Comparison of ENCODE assay signal across 1 cellular context in genomic region chr20:36573798-36574277, GRCh38.
TF ChIP-seq lines count a peak whose summit lies in the region.

No MANE protein-coding gene starts in this region.

TF ChIP-seq in GM12878, 131 proteins besides CTCF, POLR2A, EP300 and RAD21 (continued from another document):
- TF ChIP-seq SUPT20H (IDR thresholded peaks at IDR 0.05; ENCODE audit: borderline replicate concordance, control insufficient read depth, low read depth, low read length) (no peak), TARDBP (IDR thresholded peaks at IDR 0.05; ENCODE audit: borderline replicate concordance) (peak; percentile 46; the same call in 1 of the 2 replicates), GABPA (IDR thresholded peaks at IDR 0.05; ENCODE audit: low read depth) (no peak), YY1 (IDR thresholded peaks at IDR 0.05; ENCODE audit: low read depth, low read length) (no peak), YBX1 (IDR thresholded peaks at IDR 0.05) (no peak), CEBPB (IDR thresholded peaks at IDR 0.05; ENCODE audit: borderline replicate concordance in 1 of 2, low read depth in 2 of 2, low read length in 2 of 2) (no peak), EED (IDR thresholded peaks at IDR 0.05; ENCODE audit: low read depth) (no peak), CBX3 (IDR thresholded peaks at IDR 0.05; ENCODE audit: borderline replicate concordance, low read depth) (no peak), E2F4 (IDR thresholded peaks at IDR 0.05; ENCODE audit: low read depth, low read length) (no peak), EZH2 (IDR thresholded peaks at IDR 0.05; ENCODE audit: borderline replicate concordance, control insufficient read depth, low read depth, low read length) (no peak), MTA3 (IDR thresholded peaks at IDR 0.05; ENCODE audit: borderline replicate concordance, low read length) (no peak)
